In the genomic region with DNA sequence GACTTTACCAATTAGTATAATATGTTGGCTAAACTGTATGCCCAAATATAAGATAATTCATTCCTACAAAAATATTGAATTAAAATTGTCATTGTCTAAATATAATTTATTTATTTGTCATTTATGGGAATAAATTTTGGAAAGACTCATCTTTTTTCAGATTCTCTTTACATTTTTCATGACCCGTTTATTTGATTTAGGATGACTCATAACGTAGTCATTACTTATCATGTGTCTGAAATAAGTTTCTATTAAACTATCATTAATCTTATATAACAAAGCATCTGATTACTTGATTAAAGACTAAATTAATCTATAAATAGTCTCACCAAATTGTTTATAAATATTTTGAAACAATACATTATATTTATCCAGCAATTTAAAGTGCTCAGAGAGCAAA, we compare ENCODE assay signal across 25 cellular contexts.
DNase-seq lines count a peak whose midpoint lies in the region; ATAC-seq, FAIRE-seq and TF ChIP-seq lines count a peak whose summit lies in the region.
"Had no signal": no experiment of that assay in that cellular context is flagged by ENCODE, and none has a peak within 500 bp of the region (broad histone marks: within the 10 kb centered on the region; RNA-seq: fewer than 3 reads in every experiment).

No MANE protein-coding gene starts in this region.

- H3K27me3 ChIP-seq in PC-3 (ENCODE audit: low read length) (no peaks in the 10 kb centered on the region), bronchial epithelial cell (ENCODE audit: control insufficient read depth, insufficient read depth, low read length) (no peaks in the 10 kb centered on the region), psoas muscle (ENCODE audit: insufficient read depth in 3 of 3, low read length in 2 of 3) (no peaks in the 10 kb centered on the region)
- H3K27me3 ChIP-seq: SJSA1 had no signal

- no peak for TF ChIP-seq CTCF in A549 (IDR thresholded peaks at IDR 0.05)
- no peak for TF ChIP-seq CTCF in PC-3 (conservative IDR thresholded peaks at IDR 0.05; ENCODE audit: low read depth, low read length)
- no peak for TF ChIP-seq CTCF in bronchial epithelial cell (IDR thresholded peaks at IDR 0.05; ENCODE audit: insufficient read depth, low read length, severe bottlenecking)
- TF ChIP-seq CTCF in HFFc6 (IDR thresholded peaks at IDR 0.05) = no peak
- no peak for TF ChIP-seq CTCF in psoas muscle (IDR thresholded peaks at IDR 0.05)

- H3F3A ChIP-seq in PC-3 (ENCODE audit: low read length, unreplicated experiment) = no peaks in the 10 kb centered on the region

- POLR2A ChIA-PET in A549 (lab: Yijun Ruan, JAX) (no interaction called here), PC-3 (lab: Charles Lee; ENCODE audit: unreplicated experiment) (no interaction called here)

- 18% methylated on average over 2 of the region's 2 CpGs for WGBS in A549 (ENCODE audit: missing lambda C conversion rate)
- 91 to 95% (median 95%) methylated on average over 2 of the region's 2 CpGs for WGBS in psoas muscle, 3 donors

- CTCF ChIA-PET in A549 (lab: Yijun Ruan, JAX) (no interaction called here), PC-3 (lab: Charles Lee) (no interaction called here)

- H4K20me1 ChIP-seq in PC-3 (ENCODE audit: low read length) = no peaks in the 10 kb centered on the region

- no peaks in the 10 kb centered on the region for H3K9me2 ChIP-seq in PC-3 (replicated peaks; ENCODE audit: low read length)

- H3K4me1 ChIP-seq in A549 (no peaks in the 10 kb centered on the region), PC-3 (ENCODE audit: insufficient read depth, low read length) (peaks cover 10% of the 10 kb centered on the region), psoas muscle (peaks cover 9% of the 10 kb centered on the region)
- H3K4me1 ChIP-seq: SJSA1 had no signal

- H3K27ac ChIP-seq in A549 (no peak overlapping the region), PC-3 (ENCODE audit: low read length) (no peak overlapping the region), psoas muscle (no peak overlapping the region)
- H3K27ac ChIP-seq: SJSA1 had no signal

- TF ChIP-seq RAD21 in A549 (conservative IDR thresholded peaks at IDR 0.05 in 1 of 2, IDR thresholded peaks at IDR 0.05 in 1 of 2) = no peak

- H3K36me3 Mint-ChIP-seq in HFFc6 (ENCODE audit: low read depth) = no peaks in the 10 kb centered on the region
- H3K36me3 Mint-ChIP-seq: CD4-positive, alpha-beta memory T cell; IgD-negative memory B cell had no signal

- BruUV-seq in PC-3 (replicated peaks; lab: Mats Ljungman, UMichigan) = no TSS peak

- no peak for DNase-seq in A549 (ENCODE audit: low read depth in 1 of 2, low spot score in 1 of 2)
- peak; percentile 62 for DNase-seq in PC-3
- DNase-seq in bronchial epithelial cell (ENCODE audit: low read depth) = peak; percentile 59
- peak; percentile 3 for DNase-seq in iris pigment epithelial cell (ENCODE audit: low read depth)
- DNase-seq in cardiac septum (ENCODE audit: low spot score) = no peak
- DNase-seq in HFFc6 = no peak
- DNase-seq in psoas muscle = no peak
- DNase-seq: C1 segment of cervical spinal cord; CD4-positive, alpha-beta memory T cell; COR-L47; DMS79; EL; GF-D8; H9; NCI-H1092; NCI-H1417 treated with DMSO at 0.1 percent for 48 hours; NCI-H1694 treated with DMSO at 0.1 percent for 48 hours; NCI-H2081; NCI-H2227 treated with DMSO at 0.1 percent for 48 hours; NCI-H748 treated with DMSO at 0.1 percent for 48 hours; Right ventricle myocardium superior had no signal

- H3K9ac ChIP-seq in PC-3 (ENCODE audit: low read length) = no peak overlapping the region

- H3K4me3 ChIP-seq in A549 (no peak overlapping the region), PC-3 (ENCODE audit: low read length) (no peak overlapping the region), bronchial epithelial cell (ENCODE audit: low read depth, low read length) (no peak overlapping the region), psoas muscle (no peak overlapping the region)
- H3K4me3 ChIP-seq: GM23338, SJSA1 had no signal

- peaks cover 5% of the 10 kb centered on the region for H3K9me3 Mint-ChIP-seq in HFFc6
- H3K9me3 Mint-ChIP-seq: GM23338, H9 had no signal

- no peak overlapping the region for H2AFZ ChIP-seq in PC-3 (ENCODE audit: low read length)
- H2AFZ ChIP-seq: GM23338 had no signal

- H3K27me3 Mint-ChIP-seq in HFFc6 (ENCODE audit: insufficient read depth) = no peaks in the 10 kb centered on the region
- H3K27me3 Mint-ChIP-seq: CD4-positive, alpha-beta memory T cell; IgD-negative memory B cell had no signal

- TF ChIP-seq EP300 in A549 (IDR thresholded peaks at IDR 0.05) = no peak

- H3K4me1 Mint-ChIP-seq in HFFc6 (ENCODE audit: low read depth) = no peaks in the 10 kb centered on the region
- H3K4me1 Mint-ChIP-seq: CD4-positive, alpha-beta memory T cell had no signal

- no peaks in the 10 kb centered on the region for H3K79me2 ChIP-seq in PC-3 (ENCODE audit: low read length)

- TF ChIP-seq POLR2A in A549 (IDR thresholded peaks at IDR 0.05; ENCODE audit: low read length) = no peak

- H3K27ac Mint-ChIP-seq in HFFc6 = no peak overlapping the region
- H3K27ac Mint-ChIP-seq: CD4-positive, alpha-beta memory T cell; GM23338; IgD-negative memory B cell had no signal

- ATAC-seq in A549 (no peak), PC-3 (peak; percentile 76), psoas muscle (no peak)
- ATAC-seq: GM23338 had no signal

- no peak overlapping the region for H3K4me3 Mint-ChIP-seq in HFFc6
- H3K4me3 Mint-ChIP-seq: CD4-positive, alpha-beta memory T cell; GM23338; H9; IgD-negative memory B cell had no signal

- intact Hi-C loops in PC-3 (cut with micrococcal nuclease) = no loop called here
- intact Hi-C loops in cardiac septum (cut with DNase I) = no loop called here
- intact Hi-C loops in psoas muscle (cut with DNase I) = no loop called here

- FAIRE-seq in A549 (lab: Jason Lieb, UNC) (no peak), bronchial epithelial cell (lab: Jason Lieb, UNC) (no peak)
- FAIRE-seq: GM12891 had no signal

- no peaks in the 10 kb centered on the region for H3K9me3 ChIP-seq in A549
- no peaks in the 10 kb centered on the region for H3K9me3 ChIP-seq in PC-3 (ENCODE audit: low read length)
- H3K9me3 ChIP-seq in psoas muscle = no peaks in the 10 kb centered on the region
- H3K9me3 ChIP-seq: SJSA1 had no signal

- H3K4me2 ChIP-seq in A549 = no peak overlapping the region
- 0 out of 2 replicates have a peak overlapping the region, but pooled peaks have one; percentile 15 for H3K4me2 ChIP-seq in PC-3 (ENCODE audit: low read length)
- H3K4me2 ChIP-seq: GM23338 had no signal

- H3K36me3 ChIP-seq in PC-3 (ENCODE audit: low read depth, low read length) (no peaks in the 10 kb centered on the region), bronchial epithelial cell (ENCODE audit: control insufficient read depth, insufficient read depth, low read length) (no peaks in the 10 kb centered on the region), psoas muscle (ENCODE audit: insufficient read depth in 1 of 2, low read depth in 1 of 2) (no peaks in the 10 kb centered on the region)
- H3K36me3 ChIP-seq: SJSA1 had no signal

TF ChIP-seq in A549, 52 proteins besides CTCF, POLR2A, EP300 and RAD21:
- TF ChIP-seq FOSL2 (IDR thresholded peaks at IDR 0.05) (no peak), FOSL2 (CRISPR knock-in tag; IDR thresholded peaks at IDR 0.05) (peak; percentile 56), MYC (IDR thresholded peaks at IDR 0.05; ENCODE audit: borderline replicate concordance, low read length) (no peak), ZC3H11A (IDR thresholded peaks at IDR 0.05) (no peak)
TF ChIP-seq in A549: peak in this region for 1.

Comparison
In these comparisons a context has a peak if more than half of its experiments do, and no peak if none do; other contexts are left out.
1. DNase-seq: peak in PC-3 (single experiment), bronchial epithelial cell (single experiment) and iris pigment epithelial cell (single experiment); none in A549 (0 of 2), cardiac septum (single experiment), HFFc6 (single experiment) and psoas muscle (0 of 2).